ENCODE assay signal across 8 cellular contexts in the genomic region with DNA sequence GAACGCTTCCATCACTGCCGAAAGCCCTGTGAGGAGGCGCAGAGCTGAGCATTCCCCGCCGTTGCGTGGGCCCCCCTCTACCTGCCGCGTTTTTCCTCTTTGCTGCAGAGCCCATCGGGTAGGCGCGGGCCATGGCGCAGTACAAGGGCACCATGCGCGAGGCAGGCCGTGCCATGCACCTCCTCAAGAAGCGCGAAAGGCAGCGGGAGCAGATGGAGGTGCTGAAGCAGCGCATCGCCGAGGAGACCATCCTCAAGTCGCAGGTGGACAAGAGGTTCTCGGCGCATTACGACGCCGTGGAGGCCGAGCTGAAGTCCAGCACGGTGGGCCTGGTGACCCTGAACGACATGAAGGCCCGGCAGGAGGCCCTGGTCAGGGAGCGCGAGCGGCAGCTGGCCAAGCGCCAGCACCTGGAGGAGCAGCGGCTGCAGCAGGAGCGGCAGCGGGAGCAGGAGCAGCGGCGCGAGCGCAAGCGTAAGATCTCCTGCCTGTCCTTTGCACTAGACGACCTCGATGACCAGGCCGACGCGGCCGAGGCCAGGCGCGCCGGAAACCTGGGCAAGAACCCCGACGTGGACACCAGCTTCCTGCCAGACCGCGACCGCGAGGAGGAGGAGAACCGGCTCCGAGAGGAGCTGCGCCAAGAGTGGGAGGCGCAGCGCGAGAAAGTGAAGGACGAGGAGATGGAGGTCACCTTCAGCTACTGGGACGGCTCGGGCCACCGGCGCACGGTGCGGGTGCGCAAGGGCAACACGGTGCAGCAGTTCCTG. TPM values are rescaled to one million over a fixed set of nuclear protein-coding genes. Genes with fewer than 3 reads are reported as not detected.
DNase-seq lines count a peak whose midpoint lies in the region; ATAC-seq and TF ChIP-seq lines count a peak whose summit lies in the region.

No MANE protein-coding gene starts in this region.

- H3K27ac Mint-ChIP-seq in CD4-positive, CD25-positive, alpha-beta regulatory T cell = peak overlapping the region; percentile 48 to 88 (median 87)

- H3K27ac ChIP-seq in CD4-positive, CD25-positive, alpha-beta regulatory T cell (ENCODE audit: insufficient read depth, low read length, poor library complexity, severe bottlenecking) = peak overlapping the region; percentile 68
- no peak overlapping the region for H3K27ac ChIP-seq in KMS-11
- no peak overlapping the region for H3K27ac ChIP-seq in mucosa of rectum (ENCODE audit: low read depth in 2 of 2, low read length in 2 of 2)

- no peak for DNase-seq in CD4-positive, CD25-positive, alpha-beta regulatory T cell
- peak; percentile 49 for DNase-seq in ecto neural progenitor cell (ENCODE audit: low spot score)
- DNase-seq in NCI-H526 (lab: John Stamatoyannopoulos, UW) = no peak
- no peak for DNase-seq in SKM-1 (lab: John Stamatoyannopoulos, UW; ENCODE audit: unreplicated experiment)
- no peak for DNase-seq in NCI-H2227 treated with DMSO at 0.1 percent for 48 hours (lab: John Stamatoyannopoulos, UW)
- DNase-seq in GM03348 (ENCODE audit: low spot score) = no peak

- peaks cover 10 to 40% (median 24%) of the 10 kb centered on the region in 4 donors for H3K4me1 Mint-ChIP-seq in CD4-positive, CD25-positive, alpha-beta regulatory T cell

- H3K4me3 ChIP-seq in CD4-positive, CD25-positive, alpha-beta regulatory T cell (ENCODE audit: low read depth, low read length) = peak overlapping the region; percentile 57
- H3K4me3 ChIP-seq in KMS-11 (IDR thresholded peaks at IDR 0.05; ENCODE audit: insufficient read depth, low read depth, low read length) = no peak overlapping the region
- H3K4me3 ChIP-seq in mucosa of rectum (ENCODE audit: low read length in 2 of 2) = peak overlapping the region; percentile 72 to 76

- no peak for TF ChIP-seq CTCF in KMS-11 (conservative IDR thresholded peaks at IDR 0.05; ENCODE audit: low read depth, low read length)

- H3K79me2 ChIP-seq in KMS-11 (ENCODE audit: insufficient read depth, low read depth) = no peaks in the 10 kb centered on the region

- H3K36me3 ChIP-seq in CD4-positive, CD25-positive, alpha-beta regulatory T cell (ENCODE audit: control insufficient read depth, insufficient read depth, low read length) = no peaks in the 10 kb centered on the region
- H3K36me3 ChIP-seq in KMS-11 (ENCODE audit: insufficient read depth) (no peaks in the 10 kb centered on the region), mucosa of rectum (ENCODE audit: control insufficient read depth in 2 of 2, insufficient read depth in 2 of 2, low read length in 2 of 2) (no peaks in the 10 kb centered on the region)

- ATAC-seq in CD4-positive, CD25-positive, alpha-beta regulatory T cell (ENCODE audit: low read depth in 2 of 2) = no peak

- peaks cover 4% of the 10 kb centered on the region for H3K36me3 Mint-ChIP-seq in CD4-positive, CD25-positive, alpha-beta regulatory T cell

- no peak overlapping the region; the same call in 1 of the 2 replicates for H3K9ac ChIP-seq in KMS-11
- H3K9ac ChIP-seq in mucosa of rectum (ENCODE audit: low read depth in 1 of 2, low read length in 2 of 2) = peak overlapping the region; percentile 47 to 60

- peaks cover 0 to 3% (median 0%) of the 10 kb centered on the region in 7 donors for H3K9me3 Mint-ChIP-seq in CD4-positive, CD25-positive, alpha-beta regulatory T cell

- no peaks in the 10 kb centered on the region for H4K20me1 ChIP-seq in KMS-11 (ENCODE audit: insufficient read depth)

- H3K27me3 ChIP-seq in CD4-positive, CD25-positive, alpha-beta regulatory T cell (ENCODE audit: control insufficient read depth, insufficient read depth, low read length) = no peaks in the 10 kb centered on the region
- H3K27me3 ChIP-seq in KMS-11 (ENCODE audit: insufficient read depth, low read depth) = no peaks in the 10 kb centered on the region
- H3K27me3 ChIP-seq in mucosa of rectum (ENCODE audit: control insufficient read depth in 2 of 2, insufficient read depth in 2 of 2, low read length in 2 of 2) = no peaks in the 10 kb centered on the region

- no peak overlapping the region for H3K4me2 ChIP-seq in KMS-11

- H3K4me1 ChIP-seq in CD4-positive, CD25-positive, alpha-beta regulatory T cell (ENCODE audit: control insufficient read depth, insufficient read depth, low read length, poor library complexity, severe bottlenecking) = peaks cover 34% of the 10 kb centered on the region
- H3K4me1 ChIP-seq in KMS-11 (ENCODE audit: low read depth, poor library complexity, severe bottlenecking) = peaks cover 5% of the 10 kb centered on the region
- peaks cover 0 to 5% of the 10 kb centered on the region in 2 donors for H3K4me1 ChIP-seq in mucosa of rectum (ENCODE audit: control insufficient read depth in 2 of 2, insufficient read depth in 2 of 2, low read length in 2 of 2)

- peak overlapping the region; percentile 14; the same call in 1 of the 2 replicates for H2AFZ ChIP-seq in KMS-11 (ENCODE audit: low read depth)

- peak overlapping the region; percentile 82 to 88 (median 86) for H3K4me3 Mint-ChIP-seq in CD4-positive, CD25-positive, alpha-beta regulatory T cell

- H3K27me3 Mint-ChIP-seq in CD4-positive, CD25-positive, alpha-beta regulatory T cell = peaks cover 4% of the 10 kb centered on the region

- no peaks in the 10 kb centered on the region for H3K9me3 ChIP-seq in CD4-positive, CD25-positive, alpha-beta regulatory T cell (ENCODE audit: control insufficient read depth in 2 of 2, low read length in 2 of 2)
- H3K9me3 ChIP-seq in mucosa of rectum (ENCODE audit: control insufficient read depth in 2 of 2, low read length in 2 of 2) = no peaks in the 10 kb centered on the region

RNA-seq across cellular contexts. Expression of a gene that starts 0.7 kb away (rescaled TPM):
- total RNA-seq in CD4-positive, CD25-positive, alpha-beta regulatory T cell = 6.0 TPM
- 10 to 100 TPM; 17.3 to 23.8 (median 21.8) TPM for polyA plus RNA-seq in CD4-positive, CD25-positive, alpha-beta regulatory T cell
